In genomic region chr3:13869944-13870343, GRCh38 we compare ENCODE assay signal across 1 cellular context.
TF ChIP-seq lines count a peak whose summit lies in the region.

No MANE protein-coding gene starts in this region.

TF ChIP-seq in K562, 482 proteins besides CTCF, POLR2A, EP300 and RAD21:
- TF ChIP-seq JUND (IDR thresholded peaks at IDR 0.05; ENCODE audit: borderline replicate concordance, low read depth, low read length) (no peak), JUND (tag; IDR thresholded peaks at IDR 0.05; ENCODE audit: borderline replicate concordance, low read depth, low read length) (no peak), ELF2 (CRISPR knock-in tag; IDR thresholded peaks at IDR 0.05) (no peak), HNRNPH1 (optimal IDR thresholded peaks at IDR 0.05; ENCODE audit: low read depth, low read length) (no peak), SMARCA4 (IDR thresholded peaks at IDR 0.05) (no peak), U2AF2 (optimal IDR thresholded peaks at IDR 0.05; ENCODE audit: low read depth, low read length) (no peak), ARID3A (IDR thresholded peaks at IDR 0.05; ENCODE audit: borderline replicate concordance, low read depth, low read length) (no peak), ZBTB17 (CRISPR knock-in tag; IDR thresholded peaks at IDR 0.05) (no peak), PHB2 (IDR thresholded peaks at IDR 0.05; ENCODE audit: low read depth) (no peak), ZNF586 (CRISPR knock-in tag; conservative IDR thresholded peaks at IDR 0.05) (no peak), SMAD1 (IDR thresholded peaks at IDR 0.05; ENCODE audit: low read depth, low read length, partially characterized antibody) (no peak)
